In the genomic region with DNA sequence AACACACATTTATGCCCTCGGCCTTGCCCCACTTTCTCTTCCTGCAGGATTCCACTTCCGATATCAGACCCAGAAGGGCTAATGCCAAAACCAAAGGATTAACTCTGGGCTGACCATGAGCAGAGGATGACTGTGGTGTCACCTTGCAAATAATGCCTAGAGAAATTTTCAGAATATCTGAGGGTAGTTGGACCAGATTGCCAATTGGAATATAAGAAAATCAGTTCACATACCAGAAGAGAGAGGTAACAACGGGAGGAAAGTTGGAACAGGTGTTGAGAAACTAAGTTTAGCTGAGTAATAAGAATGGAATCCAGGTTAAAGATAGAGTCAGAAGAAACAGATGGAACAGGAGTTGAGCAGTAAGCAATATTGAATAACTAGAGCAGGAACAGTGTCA, we compare ENCODE assay signal across 24 cellular contexts.
DNase-seq lines count a peak whose midpoint lies in the region; ATAC-seq, FAIRE-seq and TF ChIP-seq lines count a peak whose summit lies in the region.
"Had no signal": no experiment of that assay in that cellular context is flagged by ENCODE, and none has a peak within 500 bp of the region (broad histone marks: within the 10 kb centered on the region; RNA-seq: fewer than 3 reads in every experiment).

No MANE protein-coding gene starts in this region.

- POLR2A ChIA-PET in RWPE1 (lab: Yijun Ruan, JAX; ENCODE audit: low non-redundant PET): no interaction called here

- no peak overlapping the region for H3K4me2 ChIP-seq in neuronal stem cell (ENCODE audit: insufficient read depth, low read length, poor library complexity, severe bottlenecking)

- ATAC-seq in foreskin keratinocyte: peak; percentile 87
- ATAC-seq in gastrocnemius medialis: peak; percentile 99
- ATAC-seq in activated T-cell treated with anti-CD3 and anti-CD28 coated beads, Interleukin-2, amount 50 U/mL, for 72 hours (replicated peaks in 1 of 2): no peak

- peak; percentile 83 for FAIRE-seq in H54 (lab: Jason Lieb, UNC)
- FAIRE-seq: HTR-8/SVneo had no signal

- CTCF ChIA-PET in RWPE1 (lab: Yijun Ruan, JAX): interaction anchor here (0.8 kb wide), 1 partner anchor 12 kb away, joined by 3 read pairs; no protein-coding TSS in a partner anchor

- peaks cover 0 to 2% of the 10 kb centered on the region in 2 donors for H3K9me3 Mint-ChIP-seq in activated T-cell treated with anti-CD3 and anti-CD28 coated beads, Interleukin-2, amount 50 U/mL, for 72 hours
- H3K9me3 Mint-ChIP-seq: activated naive CD8-positive, alpha-beta T cell treated with anti-CD3 and anti-CD28 coated beads for 36 hours; activated T-helper 1 cell treated with anti-CD3 and anti-CD28 coated beads, Interleukin-12 subunit alpha, Interleukin-12 subunit beta, Interleukin-2, Interleukin-4 antibody, amounts not matched to agents 30 ng/mL and 10 ng/mL and 1 ng/mL, durations not matched to agents 14 hours and 24 hours and 36 hours; CD8-positive, alpha-beta memory T cell; nephron; stimulated activated naive CD8-positive, alpha-beta T cell treated with anti-CD3 and anti-CD28 coated beads, Interleukin-15, Interleukin-2, amounts not matched to agents 100 ng/mL and 50 ng/mL, for 24 hours had no signal

- H3K36me3 ChIP-seq in gastrocnemius medialis (no peaks in the 10 kb centered on the region), neuronal stem cell (replicated peaks in 1 of 2; ENCODE audit: control insufficient read depth in 2 of 2, insufficient read depth in 2 of 2, low read length in 2 of 2) (no peaks in the 10 kb centered on the region)
- H3K36me3 ChIP-seq: transverse colon had no signal

- peaks cover 24% of the 10 kb centered on the region for H3K4me1 ChIP-seq in foreskin keratinocyte
- peaks cover 20 to 21% of the 10 kb centered on the region in 2 donors for H3K4me1 ChIP-seq in gastrocnemius medialis
- H3K4me1 ChIP-seq in neuronal stem cell (ENCODE audit: control insufficient read depth in 2 of 2, insufficient read depth in 1 of 2, low read depth in 1 of 2, low read length in 2 of 2): no peaks in the 10 kb centered on the region
- H3K4me1 ChIP-seq: transverse colon had no signal

- WGBS in neuronal stem cell (ENCODE audit: extremely low coverage in 2 of 2, insufficient read length in 2 of 2, insufficient replicate concordance in 1 of 2), 2 donors: no CpG with 5 or more reads among the region's 3 CpGs

- TF ChIP-seq CTCF in RWPE1 (conservative IDR thresholded peaks at IDR 0.05; ENCODE audit: low read depth) (no peak), foreskin keratinocyte (conservative IDR thresholded peaks at IDR 0.05) (no peak), gastrocnemius medialis (IDR thresholded peaks at IDR 0.05 in 4 of 5, conservative IDR thresholded peaks at IDR 0.05 in 1 of 5) (no peak)

- no peak overlapping the region for H3K27ac Mint-ChIP-seq in activated T-cell treated with anti-CD3 and anti-CD28 coated beads, Interleukin-2, amount 50 U/mL, for 72 hours
- H3K27ac Mint-ChIP-seq: activated naive CD8-positive, alpha-beta T cell treated with anti-CD3 and anti-CD28 coated beads for 36 hours; activated T-helper 1 cell treated with anti-CD3 and anti-CD28 coated beads, Interleukin-12 subunit alpha, Interleukin-12 subunit beta, Interleukin-2, Interleukin-4 antibody, amounts not matched to agents 30 ng/mL and 10 ng/mL and 1 ng/mL, durations not matched to agents 14 hours and 24 hours and 36 hours; CD8-positive, alpha-beta memory T cell; mesothelial cell of epicardium; nephron; progenitor cell of endocrine pancreas; stimulated activated naive CD8-positive, alpha-beta T cell treated with anti-CD3 and anti-CD28 coated beads, Interleukin-15, Interleukin-2, amounts not matched to agents 100 ng/mL and 50 ng/mL, for 24 hours had no signal

- H3K36me3 Mint-ChIP-seq in activated T-cell treated with anti-CD3 and anti-CD28 coated beads, Interleukin-2, amount 50 U/mL, for 72 hours (ENCODE audit: insufficient read depth in 2 of 2): no peaks in the 10 kb centered on the region
- H3K36me3 Mint-ChIP-seq: activated naive CD8-positive, alpha-beta T cell treated with anti-CD3 and anti-CD28 coated beads for 36 hours; CD8-positive, alpha-beta memory T cell; mesothelial cell of epicardium had no signal

- DNase-seq in H54 (ENCODE audit: insufficient read length, low spot score) (no peak), RWPE1 (ENCODE audit: low spot score) (peak; percentile 57), foreskin keratinocyte (peak; percentile 72 to 89), gastrocnemius medialis (no peak), hepatic stellate cell (ENCODE audit: low spot score) (no peak), neuronal stem cell (ENCODE audit: low spot score) (no peak), HPDE6-E6E7 (ENCODE audit: extremely low spot score) (no peak)
- DNase-seq in activated T-cell treated with anti-CD3 and anti-CD28 coated beads, Interleukin-2, amount 50 U/mL, for 72 hours: no peak
- DNase-seq: activated CD4-positive, alpha-beta T cell treated with anti-CD3 and anti-CD28 coated beads for 1 hour; activated naive CD8-positive, alpha-beta T cell treated with anti-CD3 and anti-CD28 coated beads for 36 hours; CD8-positive, alpha-beta memory T cell; Karpas-422; left cardiac atrium; NCI-H1105 treated with DMSO at 0.1 percent for 48 hours; NCI-H524 treated with DMSO at 0.1 percent for 48 hours; SHP77; stimulated activated CD4-positive, alpha-beta T cell treated with anti-CD3 and anti-CD28 coated beads, Interleukin-4, amount 100 ng/mL, for 24 hours; transverse colon had no signal

- H3K23ac ChIP-seq in neuronal stem cell (ENCODE audit: low read depth, low read length, poor library complexity): no peak overlapping the region

- H4K91ac ChIP-seq in neuronal stem cell (ENCODE audit: low read depth, low read length, poor library complexity): no peak overlapping the region

- H2BK15ac ChIP-seq in neuronal stem cell (ENCODE audit: low read length): no peak overlapping the region

- in situ Hi-C loops in gastrocnemius medialis (cut with MboI; ENCODE audit: low sequenced_read_pairs in 4 of 4): no loop called here

- H3K9ac ChIP-seq in neuronal stem cell (ENCODE audit: low read depth, low read length, poor library complexity): no peak overlapping the region

- H4K8ac ChIP-seq in neuronal stem cell (ENCODE audit: low read depth, low read length): no peak overlapping the region

- H3K14ac ChIP-seq in neuronal stem cell (ENCODE audit: low read length): no peak overlapping the region

- H3K18ac ChIP-seq in neuronal stem cell (ENCODE audit: low read length): no peak overlapping the region

- H3K27me3 ChIP-seq in foreskin keratinocyte (no peaks in the 10 kb centered on the region), gastrocnemius medialis (no peaks in the 10 kb centered on the region), neuronal stem cell (ENCODE audit: control insufficient read depth in 3 of 3, insufficient read depth in 3 of 3, low read depth in 1 of 3, low read length in 3 of 3) (no peaks in the 10 kb centered on the region)
- H3K27me3 ChIP-seq: transverse colon had no signal

- no peak overlapping the region for H3K4me3 Mint-ChIP-seq in activated T-cell treated with anti-CD3 and anti-CD28 coated beads, Interleukin-2, amount 50 U/mL, for 72 hours
- H3K4me3 Mint-ChIP-seq: activated naive CD8-positive, alpha-beta T cell treated with anti-CD3 and anti-CD28 coated beads for 36 hours; activated T-helper 1 cell treated with anti-CD3 and anti-CD28 coated beads, Interleukin-12 subunit alpha, Interleukin-12 subunit beta, Interleukin-2, Interleukin-4 antibody, amounts not matched to agents 30 ng/mL and 10 ng/mL and 1 ng/mL, durations not matched to agents 14 hours and 24 hours and 36 hours; CD8-positive, alpha-beta memory T cell; mesothelial cell of epicardium; nephron; stimulated activated naive CD8-positive, alpha-beta T cell treated with anti-CD3 and anti-CD28 coated beads, Interleukin-15, Interleukin-2, amounts not matched to agents 100 ng/mL and 50 ng/mL, for 24 hours had no signal

- no peak overlapping the region for H2BK5ac ChIP-seq in neuronal stem cell (ENCODE audit: low read length)

- no peak overlapping the region for H2AK5ac ChIP-seq in neuronal stem cell (ENCODE audit: low read depth, low read length)

- no peaks in the 10 kb centered on the region for H3K4me1 Mint-ChIP-seq in activated T-cell treated with anti-CD3 and anti-CD28 coated beads, Interleukin-2, amount 50 U/mL, for 72 hours (ENCODE audit: low read depth)
- H3K4me1 Mint-ChIP-seq: activated naive CD8-positive, alpha-beta T cell treated with anti-CD3 and anti-CD28 coated beads for 36 hours; CD8-positive, alpha-beta memory T cell; mesothelial cell of epicardium had no signal

- no peak overlapping the region for H2BK120ac ChIP-seq in neuronal stem cell (ENCODE audit: low read depth, low read length)

- no peaks in the 10 kb centered on the region for H3K27me3 Mint-ChIP-seq in activated T-cell treated with anti-CD3 and anti-CD28 coated beads, Interleukin-2, amount 50 U/mL, for 72 hours (ENCODE audit: low read depth)
- H3K27me3 Mint-ChIP-seq: activated naive CD8-positive, alpha-beta T cell treated with anti-CD3 and anti-CD28 coated beads for 36 hours; progenitor cell of endocrine pancreas; stimulated activated naive CD8-positive, alpha-beta T cell treated with anti-CD3 and anti-CD28 coated beads, Interleukin-15, Interleukin-2, amounts not matched to agents 100 ng/mL and 50 ng/mL, for 24 hours had no signal

- no peaks in the 10 kb centered on the region for H3K79me1 ChIP-seq in neuronal stem cell (ENCODE audit: low read depth, low read length)

- no peak for TF ChIP-seq POLR2A in H54 (IDR thresholded peaks at IDR 0.05; ENCODE audit: low read depth, low read length)
- no peak for TF ChIP-seq POLR2A in gastrocnemius medialis (IDR thresholded peaks at IDR 0.05)

- no peak overlapping the region for H2BK12ac ChIP-seq in neuronal stem cell (ENCODE audit: low read length)

- H3K27ac ChIP-seq in RWPE1 (no peak overlapping the region), foreskin keratinocyte (no peak overlapping the region), gastrocnemius medialis (peak overlapping the region; percentile 38 to 76 (median 55)), neuronal stem cell (replicated peaks; ENCODE audit: low read length) (no peak overlapping the region)
- H3K27ac ChIP-seq: transverse colon had no signal

- H3K4ac ChIP-seq in neuronal stem cell (ENCODE audit: low read length): no peak overlapping the region

- H3K9me3 ChIP-seq in gastrocnemius medialis: no peaks in the 10 kb centered on the region
- no peaks in the 10 kb centered on the region for H3K9me3 ChIP-seq in neuronal stem cell (replicated peaks in 1 of 2; ENCODE audit: control insufficient read depth in 2 of 2, insufficient read depth in 1 of 2, low read depth in 1 of 2, low read length in 2 of 2)
- H3K9me3 ChIP-seq: transverse colon had no signal

- intact Hi-C loops in gastrocnemius medialis (cut with DNase I; ENCODE audit: low total_unique reads): no loop called here

- H2AFZ ChIP-seq in neuronal stem cell (ENCODE audit: low read length): no peak overlapping the region

- peak overlapping the region in 2 of 4 donors; percentile 5 to 11 for H3K4me3 ChIP-seq in gastrocnemius medialis
- H3K4me3 ChIP-seq in neuronal stem cell (ENCODE audit: low read length in 2 of 2): no peak overlapping the region
- H3K4me3 ChIP-seq: transverse colon had no signal

Comparison
In these comparisons a context has a peak if more than half of its experiments do, and no peak if none do; other contexts are left out.
1. DNase-seq: peak in RWPE1 (single experiment) and foreskin keratinocyte (2 of 2); none in H54 (single experiment), gastrocnemius medialis (0 of 2), hepatic stellate cell (single experiment), neuronal stem cell (single experiment), activated T-cell treated with anti-CD3 and anti-CD28 coated beads, Interleukin-2, amount 50 U/mL, for 72 hours (0 of 2) and HPDE6-E6E7 (single experiment).
2. H3K27ac ChIP-seq: peak in gastrocnemius medialis (4 of 4); none in RWPE1 (single experiment), foreskin keratinocyte (single experiment) and neuronal stem cell (single experiment).
3. ATAC-seq: peak in foreskin keratinocyte (single experiment) and gastrocnemius medialis (2 of 2); none in activated T-cell treated with anti-CD3 and anti-CD28 coated beads, Interleukin-2, amount 50 U/mL, for 72 hours (0 of 2).